In the genomic region with DNA sequence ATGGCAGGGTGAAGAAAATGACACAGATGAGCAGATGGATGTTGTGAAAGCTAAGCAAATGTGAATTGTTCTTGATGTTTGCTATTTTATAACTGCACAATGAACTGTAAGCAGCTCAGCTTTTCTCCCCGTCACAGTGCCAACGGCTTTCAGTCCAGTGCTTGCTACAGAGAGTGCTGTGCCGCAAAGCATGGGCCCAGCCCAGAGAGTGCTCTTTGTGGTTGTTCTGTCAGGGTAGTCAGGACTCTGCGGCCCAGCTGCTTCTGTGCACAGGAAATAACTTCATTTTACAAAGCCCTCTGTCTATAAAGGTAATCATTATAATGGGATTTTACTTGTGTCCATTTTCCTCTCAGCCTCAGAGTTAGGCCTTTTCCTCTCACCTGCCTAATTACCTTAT, we compare ENCODE assay signal across 8 cellular contexts. TPM values are rescaled to one million over a fixed set of nuclear protein-coding genes. Genes with fewer than 3 reads are reported as not detected.
A peak's percentile ranks its signal among the peaks of the same experiment; 100 is the strongest.
DNase-seq lines count a peak whose midpoint lies in the region; ATAC-seq and TF ChIP-seq lines count a peak whose summit lies in the region.
"Had no signal": no experiment of that assay in that cellular context is flagged by ENCODE, and none has a peak within 500 bp of the region (broad histone marks: within the 10 kb centered on the region; RNA-seq: fewer than 3 reads in every experiment).

No MANE protein-coding gene starts in this region.

- H3K27me3 ChIP-seq in left lung, result no peaks in the 10 kb centered on the region

- H3K4me1 ChIP-seq in left lung, result peaks cover 19 to 43% of the 10 kb centered on the region in 2 donors

- H3K9me3 Mint-ChIP-seq in stimulated activated effector memory CD8-positive, alpha-beta T cell treated with anti-CD3 and anti-CD28 coated beads, Interleukin-12 subunit alpha, Interleukin-12 subunit beta, amount 100 ng/mL, for 72 hours, result no peaks in the 10 kb centered on the region

- peak overlapping the region; percentile 42 for H3K4me3 Mint-ChIP-seq in stimulated activated effector memory CD8-positive, alpha-beta T cell treated with anti-CD3 and anti-CD28 coated beads, Interleukin-12 subunit alpha, Interleukin-12 subunit beta, amount 100 ng/mL, for 72 hours

- peaks cover 83% of the 10 kb centered on the region for H3K4me1 Mint-ChIP-seq in stimulated activated effector memory CD8-positive, alpha-beta T cell treated with anti-CD3 and anti-CD28 coated beads, Interleukin-12 subunit alpha, Interleukin-12 subunit beta, amount 100 ng/mL, for 72 hours

- peak overlapping the region; percentile 9 to 37 for H3K27ac ChIP-seq in left lung

- peak overlapping the region; percentile 78 for H3K27ac Mint-ChIP-seq in stimulated activated effector memory CD8-positive, alpha-beta T cell treated with anti-CD3 and anti-CD28 coated beads, Interleukin-12 subunit alpha, Interleukin-12 subunit beta, amount 100 ng/mL, for 72 hours

- H3K36me3 ChIP-seq in left lung, result no peaks in the 10 kb centered on the region

- H3K9me3 ChIP-seq in left lung, result no peaks in the 10 kb centered on the region

- no peak for TF ChIP-seq CTCF in left lung (IDR thresholded peaks at IDR 0.05)
- TF ChIP-seq CTCF in GM10266 (IDR thresholded peaks at IDR 0.05; ENCODE audit: control insufficient read depth, insufficient read depth, low read depth, missing control alignments), result no peak

- H3K4me3 ChIP-seq in left lung, result no peak overlapping the region

- intact Hi-C loops in left lung (cut with DNase I), result no loop called here

- peak; percentile 22 for DNase-seq in T-helper 9 cell
- peak; percentile 72 to 77 for DNase-seq in activated T-cell treated with anti-CD3 and anti-CD28 coated beads, Interleukin-2, amount 50 U/mL, for 48 hours
- no peak for DNase-seq in left lung
- DNase-seq in stimulated activated effector memory CD8-positive, alpha-beta T cell treated with anti-CD3 and anti-CD28 coated beads, Interleukin-12 subunit alpha, Interleukin-12 subunit beta, amount 100 ng/mL, for 72 hours (ENCODE audit: low spot score in 2 of 2), result peak in 1 of 2 donors; percentile 26
- DNase-seq in GM10266 (ENCODE audit: extremely low spot score), result no peak
- DNase-seq in NOMO-1 (lab: John Stamatoyannopoulos, UW; ENCODE audit: unreplicated experiment in 2 of 2), result no peak

- no peak for ATAC-seq in left lung
- peak; percentile 85 for ATAC-seq in stimulated activated effector memory CD8-positive, alpha-beta T cell treated with anti-CD3 and anti-CD28 coated beads, Interleukin-12 subunit alpha, Interleukin-12 subunit beta, amount 100 ng/mL, for 72 hours
- ATAC-seq in GM19035 (IDR thresholded peaks at IDR 0.05; ENCODE audit: unreplicated experiment), result no peak

- H3K36me3 Mint-ChIP-seq in stimulated activated effector memory CD8-positive, alpha-beta T cell treated with anti-CD3 and anti-CD28 coated beads, Interleukin-12 subunit alpha, Interleukin-12 subunit beta, amount 100 ng/mL, for 72 hours, result no peaks in the 10 kb centered on the region

RNA-seq across cellular contexts. Expression of a gene that starts 39.1 kb away (rescaled TPM):
- total RNA-seq in left lung, result not detected
- total RNA-seq: fibroblast of lung had no signal

Comparison
In these comparisons a context has a peak if more than half of its experiments do, and no peak if none do; other contexts are left out.
1. DNase-seq: peak in T-helper 9 cell (single experiment) and activated T-cell treated with anti-CD3 and anti-CD28 coated beads, Interleukin-2, amount 50 U/mL, for 48 hours (2 of 2); none in left lung (0 of 2), GM10266 (single experiment) and NOMO-1 (0 of 2).